ENCODE assay signal across 11 cellular contexts in genomic region chr6:108655840-108656650, GRCh38.
DNase-seq lines count a peak whose midpoint lies in the region; ATAC-seq and TF ChIP-seq lines count a peak whose summit lies in the region.
"Had no signal": no experiment of that assay in that cellular context is flagged by ENCODE, and none has a peak within 500 bp of the region (broad histone marks: within the 10 kb centered on the region; RNA-seq: fewer than 3 reads in every experiment).

No MANE protein-coding gene starts in this region.

- peak overlapping the region; percentile 47; the same call in 1 of the 2 replicates for H3K14ac ChIP-seq in IMR-90 (replicated peaks; ENCODE audit: low read depth, low read length)

- peaks cover 60 to 84% of the 10 kb centered on the region in 2 experiments for H3K79me1 ChIP-seq in IMR-90 (ENCODE audit: low read depth in 1 of 2, low read length in 2 of 2)

- TF ChIP-seq RAD21 in IMR-90 (IDR thresholded peaks at IDR 0.05; ENCODE audit: low read length), result no peak
- TF ChIP-seq RAD21 in liver (IDR thresholded peaks at IDR 0.05), result no peak

- H2BK5ac ChIP-seq in IMR-90 (ENCODE audit: low read depth, low read length, poor library complexity, severe bottlenecking), result peak overlapping the region; percentile 57

- no peak for TF ChIP-seq CTCF in IMR-90 (conservative IDR thresholded peaks at IDR 0.05; ENCODE audit: low read depth, low read length)
- TF ChIP-seq CTCF in brain (conservative IDR thresholded peaks at IDR 0.05), result no peak
- no peak for TF ChIP-seq CTCF in liver (IDR thresholded peaks at IDR 0.05; ENCODE audit: low read depth, low read length, missing input control)

- H3K27ac ChIP-seq in IMR-90 (ENCODE audit: insufficient read depth, low read length), result peak overlapping the region; percentile 51; the same call in 1 of the 2 replicates
- H3K27ac ChIP-seq in liver (ENCODE audit: low read depth in 1 of 2, low read length in 2 of 2), result peak overlapping the region; percentile 37 to 63
- H3K27ac ChIP-seq in subcutaneous abdominal adipose tissue (ENCODE audit: low read depth, low read length), result peak overlapping the region; percentile 49

- peak overlapping the region; percentile 55 for H2AK5ac ChIP-seq in IMR-90 (ENCODE audit: low read depth, low read length)

- H3K27me3 Mint-ChIP-seq in brain, result no peaks in the 10 kb centered on the region

- no peaks in the 10 kb centered on the region for H3K36me3 ChIP-seq in IMR-90 (ENCODE audit: control insufficient read depth, insufficient read depth, low read length)
- H3K36me3 ChIP-seq in liver (ENCODE audit: control insufficient read depth in 4 of 4, insufficient read depth in 3 of 4, low read depth in 1 of 4, low read length in 3 of 4), result no peaks in the 10 kb centered on the region
- H3K36me3 ChIP-seq in subcutaneous abdominal adipose tissue (ENCODE audit: control insufficient read depth in 5 of 5, insufficient read depth in 5 of 5, low read length in 5 of 5), result no peaks in the 10 kb centered on the region

- H3K4me3 ChIP-seq in IMR-90 (ENCODE audit: insufficient read depth, low read depth, low read length), result no peak overlapping the region
- no peak overlapping the region for H3K4me3 ChIP-seq in liver (ENCODE audit: low read depth in 1 of 3, low read length in 3 of 3)
- no peak overlapping the region for H3K4me3 ChIP-seq in subcutaneous abdominal adipose tissue (ENCODE audit: low read depth in 1 of 5, low read length in 5 of 5)

- H2BK20ac ChIP-seq in IMR-90 (ENCODE audit: low read depth, low read length), result peak overlapping the region; percentile 64; the same call in 1 of the 2 replicates

- H4K20me1 ChIP-seq in IMR-90 (ENCODE audit: insufficient read depth, low read length), result peaks cover 40% of the 10 kb centered on the region

- no peak for TF ChIP-seq POLR2A in IMR-90 (IDR thresholded peaks at IDR 0.05; ENCODE audit: low read depth, low read length)

- peak overlapping the region in 1 of 2 experiments; percentile 26; a peak in 2 of 4 replicates for H4K8ac ChIP-seq in IMR-90 (ENCODE audit: low read depth in 2 of 2, low read length in 2 of 2)

- H3K4me1 ChIP-seq in IMR-90 (ENCODE audit: control insufficient read depth, insufficient read depth, low read length) (peaks cover 33% of the 10 kb centered on the region), liver (ENCODE audit: control insufficient read depth in 4 of 4, insufficient read depth in 4 of 4, low read length in 3 of 4) (peaks cover 18 to 43% (median 30%) of the 10 kb centered on the region in 4 donors), subcutaneous abdominal adipose tissue (ENCODE audit: control insufficient read depth in 5 of 5, insufficient read depth in 5 of 5, low read length in 5 of 5) (peaks cover 7 to 58% (median 54%) of the 10 kb centered on the region in 5 donors)

- no TSS peak for BruUV-seq in IMR-90 (replicated peaks; lab: Mats Ljungman, UMichigan)

- peak overlapping the region in 4 of 5 experiments; percentile 23 to 93 (median 84) for H3K27ac Mint-ChIP-seq in brain
- no peak overlapping the region for H3K27ac Mint-ChIP-seq in activated naive CD4-positive, alpha-beta T cell treated with anti-CD3 and anti-CD28 coated beads, Interleukin-2, amount 50 U/mL, for 72 hours
- H3K27ac Mint-ChIP-seq: natural killer cell; T-helper 2 cell treated with Interferon-gamma antibody and Interleukin-4, amounts not matched to agents 5 μg/mL and 100 μg/mL, for 36 hours had no signal

- peaks cover 29% of the 10 kb centered on the region for H3K9me1 ChIP-seq in IMR-90 (ENCODE audit: insufficient read depth, low read length)

- DNase-seq in IMR-90, result peak; percentile 90
- no peak for DNase-seq in activated naive CD4-positive, alpha-beta T cell treated with anti-CD3 and anti-CD28 coated beads, Interleukin-2, amount 50 U/mL, for 72 hours (ENCODE audit: low spot score in 2 of 2)
- no peak for DNase-seq in iPS-NIHi11 (ENCODE audit: low spot score)
- DNase-seq: natural killer cell; stimulated activated naive CD8-positive, alpha-beta T cell treated with anti-CD3 and anti-CD28 coated beads, Interleukin-15, Interleukin-2, amounts not matched to agents 100 U/mL and 50 U/mL, for 24 hours had no signal

- peaks cover 85% of the 10 kb centered on the region for H3K4me1 Mint-ChIP-seq in brain

- POLR2A ChIA-PET in IMR-90 (lab: Charles Lee; ENCODE audit: unreplicated experiment), result no interaction called here

- H2AK9ac ChIP-seq in IMR-90 (replicated peaks; ENCODE audit: low read depth, low read length, poor library complexity), result peak overlapping the region; percentile 30

- H4K91ac ChIP-seq in IMR-90 (ENCODE audit: insufficient read depth, low read depth, low read length), result peak overlapping the region; percentile 64

- CTCF ChIA-PET in IMR-90 (lab: Yijun Ruan, JAX), result interaction anchor here (0.7 kb wide), 1 partner anchor 178 kb away, joined by 4 read pairs; no protein-coding TSS in a partner anchor

- H3K23ac ChIP-seq in IMR-90 (ENCODE audit: low read depth, low read length), result peak overlapping the region; percentile 39; the same call in 1 of the 2 replicates

- H3K9me3 ChIP-seq in IMR-90 (ENCODE audit: control insufficient read depth, insufficient read depth, low read length) (no peaks in the 10 kb centered on the region), liver (ENCODE audit: control insufficient read depth in 4 of 4, low read length in 3 of 4) (no peaks in the 10 kb centered on the region), subcutaneous abdominal adipose tissue (ENCODE audit: control insufficient read depth in 5 of 5, low read length in 5 of 5) (no peaks in the 10 kb centered on the region)

- H2BK120ac ChIP-seq in IMR-90 (ENCODE audit: low read depth, low read length), result peak overlapping the region; percentile 84; the same call in 1 of the 2 replicates

- peaks cover 11% of the 10 kb centered on the region for H3K36me3 Mint-ChIP-seq in brain
- H3K36me3 Mint-ChIP-seq in activated naive CD4-positive, alpha-beta T cell treated with anti-CD3 and anti-CD28 coated beads, Interleukin-2, amount 50 U/mL, for 72 hours, result no peaks in the 10 kb centered on the region
- H3K36me3 Mint-ChIP-seq: natural killer cell had no signal

- H3K9me3 Mint-ChIP-seq in brain, result no peaks in the 10 kb centered on the region
- peaks cover 0 to 5% of the 10 kb centered on the region in 2 donors for H3K9me3 Mint-ChIP-seq in activated naive CD4-positive, alpha-beta T cell treated with anti-CD3 and anti-CD28 coated beads, Interleukin-2, amount 50 U/mL, for 72 hours
- H3K9me3 Mint-ChIP-seq: natural killer cell; T-helper 2 cell treated with Interferon-gamma antibody and Interleukin-4, amounts not matched to agents 5 μg/mL and 100 μg/mL, for 36 hours had no signal

- H3K56ac ChIP-seq in IMR-90 (ENCODE audit: extremely low read depth, insufficient read depth, low read length), result no peak overlapping the region

- peak overlapping the region; percentile 63 for H3K4ac ChIP-seq in IMR-90 (ENCODE audit: low read depth, low read length)

- H3K4me3 Mint-ChIP-seq in brain, result peak overlapping the region in 4 of 5 experiments; percentile 18 to 83 (median 70)
- H3K4me3 Mint-ChIP-seq: natural killer cell; T-helper 2 cell treated with Interferon-gamma antibody and Interleukin-4, amounts not matched to agents 5 μg/mL and 100 μg/mL, for 36 hours had no signal

- H3K9ac ChIP-seq in IMR-90 (ENCODE audit: low read depth, low read length) (0 out of 2 replicates have a peak overlapping the region, but pooled peaks have one; percentile 15), liver (ENCODE audit: low read depth in 1 of 2, low read length in 2 of 2) (no peak overlapping the region), subcutaneous abdominal adipose tissue (ENCODE audit: low read length in 5 of 5) (peak overlapping the region in 2 of 5 donors; percentile 30 to 61)

- 92% methylated on average over 2 of the region's 12 CpGs; no CpG with 5 or more reads in 1 of the 2 experiments for WGBS in IMR-90 (ENCODE audit: extremely low coverage in 2 of 2, insufficient read length in 1 of 2), 2 experiments
- WGBS in liver, result 60% methylated on average over 12 of the region's 12 CpGs

- ATAC-seq in IMR-90 (ENCODE audit: low read depth) (peak; percentile 21), GM18519 (IDR thresholded peaks at IDR 0.05; ENCODE audit: low FRiP score, unreplicated experiment) (no peak), GM21529 (IDR thresholded peaks at IDR 0.05; ENCODE audit: unreplicated experiment) (no peak)
- no peak for ATAC-seq in activated naive CD4-positive, alpha-beta T cell treated with anti-CD3 and anti-CD28 coated beads, Interleukin-2, amount 50 U/mL, for 72 hours
- ATAC-seq: natural killer cell; stimulated activated naive CD8-positive, alpha-beta T cell treated with anti-CD3 and anti-CD28 coated beads, Interleukin-15, Interleukin-2, amounts not matched to agents 100 U/mL and 50 U/mL, for 24 hours had no signal

- in situ Hi-C loops in IMR-90 (cut with MboI; ENCODE audit: low sequenced_read_pairs), result no loop called here

- dilution Hi-C loops in IMR-90 (cut with HindIII; ENCODE audit: low sequenced_read_pairs, unreplicated experiment), result no loop called here

- H4K5ac ChIP-seq in IMR-90 (ENCODE audit: low read depth, low read length), result peak overlapping the region; percentile 65

- H3K18ac ChIP-seq in IMR-90 (ENCODE audit: low read depth, low read length), result peak overlapping the region; percentile 50

- intact Hi-C loops in IMR-90 (cut with micrococcal nuclease), result loop anchor here (2.0 kb wide), 1 partner anchor 93 kb away; no protein-coding TSS in a partner anchor

- peak overlapping the region; percentile 73 for H3K4me2 ChIP-seq in IMR-90 (ENCODE audit: low read depth, low read length)

- H3K27me3 ChIP-seq in IMR-90 (ENCODE audit: control insufficient read depth, insufficient read depth, low read length) (no peaks in the 10 kb centered on the region), liver (ENCODE audit: control insufficient read depth in 4 of 4, insufficient read depth in 4 of 4, low read length in 3 of 4) (no peaks in the 10 kb centered on the region), subcutaneous abdominal adipose tissue (ENCODE audit: control insufficient read depth in 5 of 5, insufficient read depth in 4 of 5, low read length in 5 of 5) (no peaks in the 10 kb centered on the region)

- H2AFZ ChIP-seq in IMR-90 (replicated peaks; ENCODE audit: low read length, poor library complexity), result no peak overlapping the region

- H2BK15ac ChIP-seq in IMR-90 (ENCODE audit: low read depth, low read length), result 0 out of 3 replicates have a peak overlapping the region, but pooled peaks have one; percentile 50

TF ChIP-seq in IMR-90, 13 proteins besides CTCF, POLR2A, EP300 and RAD21 (continues in another document):
- TF ChIP-seq NFE2L2 (IDR thresholded peaks at IDR 0.05; ENCODE audit: low read depth, low read length), result no peak
- TF ChIP-seq MAFK (IDR thresholded peaks at IDR 0.05; ENCODE audit: low read depth, low read length), result no peak

TF ChIP-seq in liver, 16 proteins besides CTCF, POLR2A, EP300 and RAD21:
- TF ChIP-seq HNF4G (IDR thresholded peaks at IDR 0.05) (no peak), FOXA2 (IDR thresholded peaks at IDR 0.05) (no peak), GABPA (IDR thresholded peaks at IDR 0.05 in 1 of 2, conservative IDR thresholded peaks at IDR 0.05 in 1 of 2) (no peak), TAF1 (conservative IDR thresholded peaks at IDR 0.05) (no peak)

Comparison
In these comparisons a context has a peak if more than half of its experiments do, and no peak if none do; other contexts are left out.
1. H3K27ac Mint-ChIP-seq: peak in brain (4 of 5); none in activated naive CD4-positive, alpha-beta T cell treated with anti-CD3 and anti-CD28 coated beads, Interleukin-2, amount 50 U/mL, for 72 hours (0 of 2).
2. Peak in every context shown above with its lines, with median percentiles within 50 percentile points of each other: H3K27ac ChIP-seq.